1 cellular context compared by ENCODE assay signal in the genomic region with DNA sequence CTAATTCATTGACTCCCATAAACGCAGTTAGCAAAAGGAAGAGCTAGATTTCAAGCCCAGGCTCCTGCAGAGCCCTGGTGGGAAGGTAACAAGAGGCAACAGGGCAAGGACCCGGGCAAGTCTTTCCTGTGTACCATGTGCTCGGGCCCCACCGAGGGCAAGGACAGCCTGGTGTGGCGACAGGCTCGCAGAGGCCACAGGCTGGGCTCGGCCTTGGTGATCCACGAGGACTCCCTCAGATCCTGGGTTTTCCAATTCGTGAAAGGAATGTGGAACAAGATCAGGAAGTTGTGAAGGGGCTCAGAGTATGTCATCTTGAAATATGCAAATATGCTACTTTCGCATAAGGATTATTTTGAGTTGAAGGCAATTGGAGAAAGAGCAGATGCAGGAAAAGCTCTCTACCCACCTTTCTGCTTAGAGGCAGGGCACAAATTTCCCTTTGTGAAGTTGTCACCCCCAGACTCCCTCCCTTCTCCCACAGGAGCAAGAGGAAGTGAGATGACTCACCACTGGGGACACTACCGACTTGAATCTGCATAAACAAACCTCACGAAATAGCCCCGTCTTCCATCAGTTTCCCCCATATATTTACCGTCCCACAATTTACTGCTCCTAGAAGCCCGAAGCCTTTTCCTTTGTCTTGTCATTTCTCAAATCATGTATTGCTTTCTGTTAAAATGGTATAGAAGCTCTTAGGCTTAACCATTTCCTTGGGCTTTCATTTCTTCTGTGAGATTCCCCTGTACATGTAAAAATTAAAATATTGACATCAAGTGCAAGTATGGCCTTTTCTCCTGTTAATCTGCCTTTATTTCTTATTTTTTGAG.
TF ChIP-seq lines count a peak whose summit lies in the region.

No MANE protein-coding gene starts in this region.

TF ChIP-seq in HEK293, 187 proteins besides CTCF, POLR2A, EP300 and RAD21 (continued from another document):
- TF ChIP-seq, protein P1, sequence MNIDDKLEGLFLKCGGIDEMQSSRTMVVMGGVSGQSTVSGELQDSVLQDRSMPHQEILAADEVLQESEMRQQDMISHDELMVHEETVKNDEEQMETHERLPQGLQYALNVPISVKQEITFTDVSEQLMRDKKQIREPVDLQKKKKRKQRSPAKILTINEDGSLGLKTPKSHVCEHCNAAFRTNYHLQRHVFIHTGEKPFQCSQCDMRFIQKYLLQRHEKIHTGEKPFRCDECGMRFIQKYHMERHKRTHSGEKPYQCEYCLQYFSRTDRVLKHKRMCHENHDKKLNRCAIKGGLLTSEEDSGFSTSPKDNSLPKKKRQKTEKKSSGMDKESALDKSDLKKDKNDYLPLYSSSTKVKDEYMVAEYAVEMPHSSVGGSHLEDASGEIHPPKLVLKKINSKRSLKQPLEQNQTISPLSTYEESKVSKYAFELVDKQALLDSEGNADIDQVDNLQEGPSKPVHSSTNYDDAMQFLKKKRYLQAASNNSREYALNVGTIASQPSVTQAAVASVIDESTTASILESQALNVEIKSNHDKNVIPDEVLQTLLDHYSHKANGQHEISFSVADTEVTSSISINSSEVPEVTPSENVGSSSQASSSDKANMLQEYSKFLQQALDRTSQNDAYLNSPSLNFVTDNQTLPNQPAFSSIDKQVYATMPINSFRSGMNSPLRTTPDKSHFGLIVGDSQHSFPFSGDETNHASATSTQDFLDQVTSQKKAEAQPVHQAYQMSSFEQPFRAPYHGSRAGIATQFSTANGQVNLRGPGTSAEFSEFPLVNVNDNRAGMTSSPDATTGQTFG (tag by site-specific recombination; IDR thresholded peaks at IDR 0.05; ENCODE audit: borderline replicate concordance) = no peak
- TF ChIP-seq RBAK (tag by site-specific recombination; IDR thresholded peaks at IDR 0.05) = no peak
- TF ChIP-seq ZNF843 (tag by site-specific recombination; IDR thresholded peaks at IDR 0.05) = no peak
- no peak for TF ChIP-seq ZFP3 (tag by site-specific recombination; IDR thresholded peaks at IDR 0.05; ENCODE audit: low read depth)
- TF ChIP-seq KLF8 (tag by site-specific recombination; IDR thresholded peaks at IDR 0.05) = no peak
- no peak for TF ChIP-seq ZNF514 (tag by site-specific recombination; IDR thresholded peaks at IDR 0.05)
- no peak for TF ChIP-seq ZNF16 (tag by site-specific recombination; IDR thresholded peaks at IDR 0.05; ENCODE audit: low read depth)
- TF ChIP-seq ZNF433 (tag by site-specific recombination; IDR thresholded peaks at IDR 0.05; ENCODE audit: low read depth) = no peak
- TF ChIP-seq ZBTB7A (tag by site-specific recombination; IDR thresholded peaks at IDR 0.05; ENCODE audit: low read depth) = no peak
- TF ChIP-seq KLF9 (tag by site-specific recombination; IDR thresholded peaks at IDR 0.05; ENCODE audit: low read depth) = no peak
- peak; percentile 52 for TF ChIP-seq WT1 (tag by site-specific recombination; IDR thresholded peaks at IDR 0.05)
- TF ChIP-seq YY1 (tag by site-specific recombination; IDR thresholded peaks at IDR 0.05) = no peak
- no peak for TF ChIP-seq ZNF416 (tag by site-specific recombination; IDR thresholded peaks at IDR 0.05)
- no peak for TF ChIP-seq ZNF423 (tag by site-specific recombination; IDR thresholded peaks at IDR 0.05)
- TF ChIP-seq ZEB2 (tag by site-specific recombination; IDR thresholded peaks at IDR 0.05) = no peak
- no peak for TF ChIP-seq ZNF211 (tag by site-specific recombination; IDR thresholded peaks at IDR 0.05; ENCODE audit: low read depth)
- TF ChIP-seq ZNF510 (tag by site-specific recombination; IDR thresholded peaks at IDR 0.05; ENCODE audit: insufficient replicate concordance) = no peak
- no peak for TF ChIP-seq ZNF10 (tag by site-specific recombination; IDR thresholded peaks at IDR 0.05)
- no peak for TF ChIP-seq ZNF596 (tag by site-specific recombination; IDR thresholded peaks at IDR 0.05)
- no peak for TF ChIP-seq ZNF24 (tag by site-specific recombination; IDR thresholded peaks at IDR 0.05)
- TF ChIP-seq, protein P2, sequence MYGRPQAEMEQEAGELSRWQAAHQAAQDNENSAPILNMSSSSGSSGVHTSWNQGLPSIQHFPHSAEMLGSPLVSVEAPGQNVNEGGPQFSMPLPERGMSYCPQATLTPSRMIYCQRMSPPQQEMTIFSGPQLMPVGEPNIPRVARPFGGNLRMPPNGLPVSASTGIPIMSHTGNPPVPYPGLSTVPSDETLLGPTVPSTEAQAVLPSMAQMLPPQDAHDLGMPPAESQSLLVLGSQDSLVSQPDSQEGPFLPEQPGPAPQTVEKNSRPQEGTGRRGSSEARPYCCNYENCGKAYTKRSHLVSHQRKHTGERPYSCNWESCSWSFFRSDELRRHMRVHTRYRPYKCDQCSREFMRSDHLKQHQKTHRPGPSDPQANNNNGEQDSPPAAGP (tag by site-specific recombination; IDR thresholded peaks at IDR 0.05) = 0 out of 2 replicates have a peak, but pooled peaks have one; percentile 37
- TF ChIP-seq ZNF776 (tag by site-specific recombination; IDR thresholded peaks at IDR 0.05; ENCODE audit: borderline replicate concordance) = no peak
- TF ChIP-seq, protein P3, sequence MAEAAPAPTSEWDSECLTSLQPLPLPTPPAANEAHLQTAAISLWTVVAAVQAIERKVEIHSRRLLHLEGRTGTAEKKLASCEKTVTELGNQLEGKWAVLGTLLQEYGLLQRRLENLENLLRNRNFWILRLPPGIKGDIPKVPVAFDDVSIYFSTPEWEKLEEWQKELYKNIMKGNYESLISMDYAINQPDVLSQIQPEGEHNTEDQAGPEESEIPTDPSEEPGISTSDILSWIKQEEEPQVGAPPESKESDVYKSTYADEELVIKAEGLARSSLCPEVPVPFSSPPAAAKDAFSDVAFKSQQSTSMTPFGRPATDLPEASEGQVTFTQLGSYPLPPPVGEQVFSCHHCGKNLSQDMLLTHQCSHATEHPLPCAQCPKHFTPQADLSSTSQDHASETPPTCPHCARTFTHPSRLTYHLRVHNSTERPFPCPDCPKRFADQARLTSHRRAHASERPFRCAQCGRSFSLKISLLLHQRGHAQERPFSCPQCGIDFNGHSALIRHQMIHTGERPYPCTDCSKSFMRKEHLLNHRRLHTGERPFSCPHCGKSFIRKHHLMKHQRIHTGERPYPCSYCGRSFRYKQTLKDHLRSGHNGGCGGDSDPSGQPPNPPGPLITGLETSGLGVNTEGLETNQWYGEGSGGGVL (tag by site-specific recombination; IDR thresholded peaks at IDR 0.05) = peak; percentile 77
- TF ChIP-seq, protein P4, sequence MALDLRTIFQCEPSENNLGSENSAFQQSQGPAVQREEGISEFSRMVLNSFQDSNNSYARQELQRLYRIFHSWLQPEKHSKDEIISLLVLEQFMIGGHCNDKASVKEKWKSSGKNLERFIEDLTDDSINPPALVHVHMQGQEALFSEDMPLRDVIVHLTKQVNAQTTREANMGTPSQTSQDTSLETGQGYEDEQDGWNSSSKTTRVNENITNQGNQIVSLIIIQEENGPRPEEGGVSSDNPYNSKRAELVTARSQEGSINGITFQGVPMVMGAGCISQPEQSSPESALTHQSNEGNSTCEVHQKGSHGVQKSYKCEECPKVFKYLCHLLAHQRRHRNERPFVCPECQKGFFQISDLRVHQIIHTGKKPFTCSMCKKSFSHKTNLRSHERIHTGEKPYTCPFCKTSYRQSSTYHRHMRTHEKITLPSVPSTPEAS (tag by site-specific recombination; IDR thresholded peaks at IDR 0.05) = no peak
- no peak for TF ChIP-seq GLI4 (tag by site-specific recombination; IDR thresholded peaks at IDR 0.05)
- TF ChIP-seq ZNF366 (tag by site-specific recombination; conservative IDR thresholded peaks at IDR 0.05) = no peak
- TF ChIP-seq ZNF311 (tag by site-specific recombination; IDR thresholded peaks at IDR 0.05; ENCODE audit: borderline replicate concordance) = no peak
- TF ChIP-seq, protein P5, sequence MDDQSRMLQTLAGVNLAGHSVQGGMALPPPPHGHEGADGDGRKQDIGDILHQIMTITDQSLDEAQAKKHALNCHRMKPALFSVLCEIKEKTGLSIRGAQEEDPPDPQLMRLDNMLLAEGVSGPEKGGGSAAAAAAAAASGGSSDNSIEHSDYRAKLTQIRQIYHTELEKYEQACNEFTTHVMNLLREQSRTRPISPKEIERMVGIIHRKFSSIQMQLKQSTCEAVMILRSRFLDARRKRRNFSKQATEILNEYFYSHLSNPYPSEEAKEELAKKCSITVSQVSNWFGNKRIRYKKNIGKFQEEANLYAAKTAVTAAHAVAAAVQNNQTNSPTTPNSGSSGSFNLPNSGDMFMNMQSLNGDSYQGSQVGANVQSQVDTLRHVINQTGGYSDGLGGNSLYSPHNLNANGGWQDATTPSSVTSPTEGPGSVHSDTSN (CRISPR knock-in tag; IDR thresholded peaks at IDR 0.05) = no peak
